21 cellular contexts compared by ENCODE assay signal in genomic region chr4:112141366-112142138, GRCh38. TPM values are rescaled to one million over a fixed set of nuclear protein-coding genes. Genes with fewer than 3 reads are reported as not detected.
A peak's percentile ranks its signal among the peaks of the same experiment; 100 is the strongest.
DNase-seq lines count a peak whose midpoint lies in the region; ATAC-seq and TF ChIP-seq lines count a peak whose summit lies in the region.
"Had no signal": no experiment of that assay in that cellular context is flagged by ENCODE, and none has a peak within 500 bp of the region (broad histone marks: within the 10 kb centered on the region; RNA-seq: fewer than 3 reads in every experiment).

No MANE protein-coding gene starts in this region.

- H3K27ac ChIP-seq in right cardiac atrium (ENCODE audit: low read length), result peak overlapping the region; percentile 76
- peak overlapping the region; percentile 33 for H3K27ac ChIP-seq in lower lobe of right lung
- no peak overlapping the region for H3K27ac ChIP-seq in SJCRH30

- TF ChIP-seq CTCF in cardiac fibroblast (IDR thresholded peaks at IDR 0.05; ENCODE audit: low read depth, low read length) (no peak), lower lobe of right lung (IDR thresholded peaks at IDR 0.05) (no peak)

- CTCF ChIA-PET in activated CD4-positive, alpha-beta memory T cell treated with anti-CD3 and anti-CD28 coated beads for 36 hours (lab: Charles Lee), result interaction anchor here (0.8 to 1.0 kb wide), 2 partner anchors 10 to 42 kb away, joined by 3 read pairs; no protein-coding TSS in a partner anchor

- DNase-seq in right cardiac atrium, result no peak
- DNase-seq in Right ventricle myocardium inferior (ENCODE audit: missing footprints), result no peak
- DNase-seq in cardiac fibroblast (ENCODE audit: low read depth in 2 of 2), result peak; percentile 4 to 74
- DNase-seq in lower lobe of right lung, result no peak
- DNase-seq in stimulated activated naive CD4-positive, alpha-beta T cell treated with Interleukin-2 at 50 U/mL for 16 hours (lab: John Stamatoyannopoulos, UW), result no peak
- no peak for DNase-seq in activated CD4-positive, alpha-beta memory T cell treated with anti-CD3 and anti-CD28 coated beads for 36 hours
- no peak for DNase-seq in foreskin melanocyte
- DNase-seq in SJCRH30, result no peak
- DNase-seq: activated CD4-positive, alpha-beta T cell treated with anti-CD3 and anti-CD28 coated beads for 36 hours; activated gamma-delta T cell treated with Interleukin-2 at 50 U/mL for 16 hours; aorta; Caco-2; head of caudate nucleus; MM.1S; natural killer cell; NCI-H187 treated with DMSO at 0.1 percent for 48 hours; NCI-H446 treated with DMSO at 0.1 percent for 48 hours; SHP77 treated with DMSO at 0.1 percent for 48 hours; stomach had no signal

- POLR2A ChIA-PET in activated CD4-positive, alpha-beta memory T cell treated with anti-CD3 and anti-CD28 coated beads for 36 hours (lab: Charles Lee), result no interaction called here

- H3K36me3 Mint-ChIP-seq in activated CD4-positive, alpha-beta memory T cell treated with anti-CD3 and anti-CD28 coated beads for 36 hours, result peaks cover 5% of the 10 kb centered on the region
- H3K36me3 Mint-ChIP-seq: natural killer cell had no signal

- H3K4me3 ChIP-seq in right cardiac atrium (ENCODE audit: low read length) (no peak overlapping the region), cardiac fibroblast (replicated peaks in 1 of 2; ENCODE audit: low read depth in 2 of 2, low read length in 2 of 2) (no peak overlapping the region), lower lobe of right lung (no peak overlapping the region), SJCRH30 (no peak overlapping the region)
- H3K4me3 ChIP-seq: GM12878, stomach had no signal

- H3K9me3 ChIP-seq in right cardiac atrium (ENCODE audit: control insufficient read depth, low read length) (no peaks in the 10 kb centered on the region), lower lobe of right lung (no peaks in the 10 kb centered on the region), SJCRH30 (replicated peaks) (no peaks in the 10 kb centered on the region)
- H3K9me3 ChIP-seq: Caco-2, stomach had no signal

- H3K27me3 Mint-ChIP-seq in activated CD4-positive, alpha-beta memory T cell treated with anti-CD3 and anti-CD28 coated beads for 36 hours, result no peaks in the 10 kb centered on the region
- H3K27me3 Mint-ChIP-seq: activated CD4-positive, alpha-beta T cell treated with anti-CD3 and anti-CD28 coated beads for 36 hours had no signal

- H3K4me1 Mint-ChIP-seq in activated CD4-positive, alpha-beta memory T cell treated with anti-CD3 and anti-CD28 coated beads for 36 hours (ENCODE audit: low read depth), result peaks cover 17% of the 10 kb centered on the region

- ATAC-seq in right cardiac atrium (peak in 1 of 2 donors; percentile 39), Right ventricle myocardium inferior (no peak), lower lobe of right lung (no peak)
- ATAC-seq: activated CD4-positive, alpha-beta T cell treated with anti-CD3 and anti-CD28 coated beads for 36 hours; GM12878; natural killer cell had no signal

- H3K27ac Mint-ChIP-seq in activated CD4-positive, alpha-beta memory T cell treated with anti-CD3 and anti-CD28 coated beads for 36 hours, result no peak overlapping the region
- H3K27ac Mint-ChIP-seq: activated CD4-positive, alpha-beta T cell treated with anti-CD3 and anti-CD28 coated beads for 36 hours; natural killer cell; T-helper 2 cell treated with Interferon-gamma antibody and Interleukin-4, amounts not matched to agents 5 μg/mL and 100 μg/mL, for 36 hours had no signal

- no peaks in the 10 kb centered on the region for H3K4me1 ChIP-seq in right cardiac atrium (ENCODE audit: control insufficient read depth, insufficient read depth, low read length)
- H3K4me1 ChIP-seq in lower lobe of right lung, result peaks cover 17% of the 10 kb centered on the region
- no peaks in the 10 kb centered on the region for H3K4me1 ChIP-seq in SJCRH30
- H3K4me1 ChIP-seq: Caco-2 had no signal

- intact Hi-C loops in right cardiac atrium (cut with DNase I) (no loop called here), Right ventricle myocardium inferior (cut with DNase I) (no loop called here), lower lobe of right lung (cut with DNase I) (no loop called here)
- intact Hi-C loops in activated CD4-positive, alpha-beta memory T cell treated with anti-CD3 and anti-CD28 coated beads for 36 hours (cut with micrococcal nuclease), result no loop called here

- no peak overlapping the region for H3K4me3 Mint-ChIP-seq in activated CD4-positive, alpha-beta memory T cell treated with anti-CD3 and anti-CD28 coated beads for 36 hours
- H3K4me3 Mint-ChIP-seq: activated CD4-positive, alpha-beta T cell treated with anti-CD3 and anti-CD28 coated beads for 36 hours; natural killer cell; T-helper 2 cell treated with Interferon-gamma antibody and Interleukin-4, amounts not matched to agents 5 μg/mL and 100 μg/mL, for 36 hours had no signal

- WGBS in right cardiac atrium, result 63% methylated on average over 6 of the region's 6 CpGs

- no peaks in the 10 kb centered on the region for H3K36me3 ChIP-seq in lower lobe of right lung
- no peaks in the 10 kb centered on the region for H3K36me3 ChIP-seq in SJCRH30
- H3K36me3 ChIP-seq: stomach had no signal

- H3K27me3 ChIP-seq in right cardiac atrium (ENCODE audit: control insufficient read depth, insufficient read depth) (no peaks in the 10 kb centered on the region), lower lobe of right lung (ENCODE audit: low read depth) (no peaks in the 10 kb centered on the region), SJCRH30 (no peaks in the 10 kb centered on the region)
- H3K27me3 ChIP-seq: stomach had no signal

- no peaks in the 10 kb centered on the region for H3K9me3 Mint-ChIP-seq in activated CD4-positive, alpha-beta memory T cell treated with anti-CD3 and anti-CD28 coated beads for 36 hours
- H3K9me3 Mint-ChIP-seq: natural killer cell; T-helper 2 cell treated with Interferon-gamma antibody and Interleukin-4, amounts not matched to agents 5 μg/mL and 100 μg/mL, for 36 hours had no signal

RNA-seq across cellular contexts. Expression of gene FAM241A, which starts 3.7 kb away (rescaled TPM):
- total RNA-seq in right cardiac atrium (1 to 10 TPM; 4.8 to 7.9 (median 7.1) TPM), Right ventricle myocardium inferior (8.8 TPM), lower lobe of right lung (5.0 TPM)
- 6.8 TPM for polyA plus RNA-seq in right cardiac atrium
- 1 to 10 TPM; 3.1 to 3.5 TPM for total RNA-seq in activated CD4-positive, alpha-beta memory T cell treated with anti-CD3 and anti-CD28 coated beads for 36 hours
- 0.03 and 0.08 TPM in 2 replicates for total RNA-seq in SJCRH30 (2014; rRNA removed; shearing (Covaris generic))

Comparison
In these comparisons a context has a peak if more than half of its experiments do, and no peak if none do; other contexts are left out.
1. DNase-seq: peak in cardiac fibroblast (2 of 2); none in right cardiac atrium (0 of 3), Right ventricle myocardium inferior (single experiment), lower lobe of right lung (single experiment), stimulated activated naive CD4-positive, alpha-beta T cell treated with Interleukin-2 at 50 U/mL for 16 hours (single experiment), activated CD4-positive, alpha-beta memory T cell treated with anti-CD3 and anti-CD28 coated beads for 36 hours (single experiment), foreskin melanocyte (single experiment) and SJCRH30 (0 of 2).